ENCODE assay signal across 8 cellular contexts in genomic region chr13:79406597-79406908, GRCh38. TPM values are rescaled to one million over a fixed set of nuclear protein-coding genes. Genes with fewer than 3 reads are reported as not detected.
DNase-seq lines count a peak whose midpoint lies in the region; ATAC-seq, FAIRE-seq and TF ChIP-seq lines count a peak whose summit lies in the region.

No MANE protein-coding gene starts in this region.

- H3K27me3 ChIP-seq in left lung, result no peaks in the 10 kb centered on the region
- no peaks in the 10 kb centered on the region for H3K27me3 ChIP-seq in tibial nerve

- intact Hi-C loops in left lung (cut with DNase I), result no loop called here

- TF ChIP-seq POLR2A in A549 (IDR thresholded peaks at IDR 0.05; ENCODE audit: low read length) (no peak), tibial nerve (IDR thresholded peaks at IDR 0.05) (no peak)

- H3K4me1 ChIP-seq in A549, result peaks cover 34% of the 10 kb centered on the region
- H3K4me1 ChIP-seq in left lung, result peaks cover 34 to 51% of the 10 kb centered on the region in 2 donors
- peaks cover 0 to 55% (median 39%) of the 10 kb centered on the region in 4 donors for H3K4me1 ChIP-seq in tibial nerve

- TF ChIP-seq RAD21 in A549 (conservative IDR thresholded peaks at IDR 0.05 in 1 of 2, IDR thresholded peaks at IDR 0.05 in 1 of 2), result no peak

- TF ChIP-seq EP300 in A549 (IDR thresholded peaks at IDR 0.05) (no peak), tibial nerve (IDR thresholded peaks at IDR 0.05) (no peak)

- in situ Hi-C loops in astrocyte of the cerebellum (cut with HindIII; ENCODE audit: low sequenced_read_pairs), result no loop called here

- POLR2A ChIA-PET in A549 (lab: Yijun Ruan, JAX), result no interaction called here

- no peaks in the 10 kb centered on the region for H3K9me3 ChIP-seq in A549
- H3K9me3 ChIP-seq in left lung, result no peaks in the 10 kb centered on the region
- no peaks in the 10 kb centered on the region for H3K9me3 ChIP-seq in tibial nerve

- 2% methylated on average over 4 of the region's 4 CpGs for WGBS in A549 (ENCODE audit: missing lambda C conversion rate)
- 5 to 7% methylated on average over 4 of the region's 4 CpGs for WGBS in tibial nerve, 2 donors

- peak in 1 of 2 experiments; percentile 67; a peak in 3 of 6 replicates for ATAC-seq in A549
- peak; percentile 18 for ATAC-seq in GM19324 (IDR thresholded peaks at IDR 0.05; ENCODE audit: low FRiP score, unreplicated experiment)
- peak; percentile 34 for ATAC-seq in HG03460 (IDR thresholded peaks at IDR 0.05; ENCODE audit: unreplicated experiment)
- peak; percentile 37 for ATAC-seq in left lung

- H3K27ac ChIP-seq in A549, result peak overlapping the region; percentile 94 to 100
- H3K27ac ChIP-seq in left lung, result peak overlapping the region; percentile 95 to 96
- H3K27ac ChIP-seq in tibial nerve, result peak overlapping the region; percentile 88 to 97 (median 91)

- TF ChIP-seq CTCF in A549 (IDR thresholded peaks at IDR 0.05), result no peak; the same call in 2 of the 3 replicates
- TF ChIP-seq CTCF in astrocyte of the cerebellum (IDR thresholded peaks at IDR 0.05; ENCODE audit: low read depth, low read length, missing control alignments), result no peak
- TF ChIP-seq CTCF in left lung (IDR thresholded peaks at IDR 0.05), result no peak
- TF ChIP-seq CTCF in tibial nerve (IDR thresholded peaks at IDR 0.05), result no peak

- FAIRE-seq in A549 (lab: Jason Lieb, UNC), result no peak

- H3K4me2 ChIP-seq in A549, result peak overlapping the region; percentile 78

- DNase-seq in A549 (ENCODE audit: low read depth in 1 of 2, low spot score in 1 of 2) (no peak), astrocyte of the cerebellum (ENCODE audit: low read depth) (no peak), left lung (no peak), tibial nerve (ENCODE audit: low spot score in 2 of 2) (no peak), middle frontal gyrus (ENCODE audit: extremely low spot score, low spot score) (no peak)
- no peak for DNase-seq in activated effector memory CD4-positive, alpha-beta T cell treated with Interleukin-2 at 50 U/mL for 16 hours

- CTCF ChIA-PET in A549 (lab: Yijun Ruan, JAX), result interaction anchor here (0.8 kb wide), 1 partner anchor 135 kb away, joined by 4 read pairs; no protein-coding TSS in a partner anchor

- no peaks in the 10 kb centered on the region for H3K36me3 ChIP-seq in left lung
- H3K36me3 ChIP-seq in tibial nerve, result no peaks in the 10 kb centered on the region

- H3K4me3 ChIP-seq in A549 (peak overlapping the region; percentile 82), astrocyte of the cerebellum (ENCODE audit: low read depth, low read length) (peak overlapping the region; percentile 85), left lung (peak overlapping the region; percentile 85 to 88), tibial nerve (peak overlapping the region; percentile 66 to 91 (median 74))

TF ChIP-seq in A549, 52 proteins besides CTCF, POLR2A, EP300 and RAD21:
- TF ChIP-seq CBX2 (IDR thresholded peaks at IDR 0.05; ENCODE audit: borderline replicate concordance, low read depth) (no peak), RFX5 (IDR thresholded peaks at IDR 0.05) (no peak), ELK1 (IDR thresholded peaks at IDR 0.05; ENCODE audit: low read depth, low read length) (no peak), HOXB13 (CRISPR knock-in tag; IDR thresholded peaks at IDR 0.05; ENCODE audit: low read depth) (0 out of 2 replicates have a peak, but pooled peaks have one; percentile 50), ATOH8 (CRISPR knock-in tag; IDR thresholded peaks at IDR 0.05; ENCODE audit: low read depth) (no peak), GATA3 (IDR thresholded peaks at IDR 0.05; ENCODE audit: borderline replicate concordance) (no peak), ZNF302 (CRISPR knock-in tag; IDR thresholded peaks at IDR 0.05) (no peak), TP53 (CRISPR knock-in tag; IDR thresholded peaks at IDR 0.05) (no peak)

RNA-seq across cellular contexts. Expression of gene RBM26, which starts 0.5 kb away (rescaled TPM):
- polyA plus RNA-seq in A549 (2011; rRNA removed) (25.3 and 29.5 TPM in 2 replicates), A549 (2017; fragmentation: RNase III; extraction: RNeasy Plus Mini Kit Qiagen cat#74134 plus additional on column Dnase treatment) (27.7 to 29.7 TPM (median 29.4 TPM) in 3 replicates)
- polyA plus RNA-seq in A549 (2012; cell fraction: cytosol; rRNA removed), result 6.4 TPM in 2 replicates
- 10.4 and 16.9 TPM in 2 replicates for polyA plus RNA-seq in A549 (2012; cell fraction: nucleus; rRNA removed)
- polyA minus RNA-seq in A549 (2011; rRNA and poly(A)+ RNA removed), result 12.3 and 14.5 TPM in 2 replicates
- total RNA-seq in left lung (10 to 100 TPM; 29.0 to 39.5 TPM), tibial nerve (10 to 100 TPM; 37.3 to 55.3 (median 43.3) TPM)
